In genomic region chr11:67272327-67273259, GRCh38 we compare ENCODE assay signal across 1 cellular context.
TF ChIP-seq lines count a peak whose summit lies in the region.

No MANE protein-coding gene starts in this region.

TF ChIP-seq in HepG2, 621 proteins besides CTCF, POLR2A, EP300 and RAD21:
- no peak for TF ChIP-seq ZC3H13 (CRISPR knock-in tag; IDR thresholded peaks at IDR 0.05)
- TF ChIP-seq ELK4 (CRISPR knock-in tag; IDR thresholded peaks at IDR 0.05; ENCODE audit: borderline replicate concordance) = no peak
- peak; percentile 47; the same call in 1 of the 2 replicates for TF ChIP-seq ZNF263 (CRISPR knock-in tag; IDR thresholded peaks at IDR 0.05)
- no peak for TF ChIP-seq ZNF274 (CRISPR knock-in tag; IDR thresholded peaks at IDR 0.05)
- no peak for TF ChIP-seq ZNF790 (CRISPR knock-in tag; IDR thresholded peaks at IDR 0.05; ENCODE audit: borderline replicate concordance)
- TF ChIP-seq ZNF251 (CRISPR knock-in tag; IDR thresholded peaks at IDR 0.05) = no peak
- TF ChIP-seq ZFY (CRISPR knock-in tag; IDR thresholded peaks at IDR 0.05) = no peak
TF ChIP-seq in HepG2: peak in this region for 1.
